Comparison of ENCODE assay signal across 11 cellular contexts in the genomic region with DNA sequence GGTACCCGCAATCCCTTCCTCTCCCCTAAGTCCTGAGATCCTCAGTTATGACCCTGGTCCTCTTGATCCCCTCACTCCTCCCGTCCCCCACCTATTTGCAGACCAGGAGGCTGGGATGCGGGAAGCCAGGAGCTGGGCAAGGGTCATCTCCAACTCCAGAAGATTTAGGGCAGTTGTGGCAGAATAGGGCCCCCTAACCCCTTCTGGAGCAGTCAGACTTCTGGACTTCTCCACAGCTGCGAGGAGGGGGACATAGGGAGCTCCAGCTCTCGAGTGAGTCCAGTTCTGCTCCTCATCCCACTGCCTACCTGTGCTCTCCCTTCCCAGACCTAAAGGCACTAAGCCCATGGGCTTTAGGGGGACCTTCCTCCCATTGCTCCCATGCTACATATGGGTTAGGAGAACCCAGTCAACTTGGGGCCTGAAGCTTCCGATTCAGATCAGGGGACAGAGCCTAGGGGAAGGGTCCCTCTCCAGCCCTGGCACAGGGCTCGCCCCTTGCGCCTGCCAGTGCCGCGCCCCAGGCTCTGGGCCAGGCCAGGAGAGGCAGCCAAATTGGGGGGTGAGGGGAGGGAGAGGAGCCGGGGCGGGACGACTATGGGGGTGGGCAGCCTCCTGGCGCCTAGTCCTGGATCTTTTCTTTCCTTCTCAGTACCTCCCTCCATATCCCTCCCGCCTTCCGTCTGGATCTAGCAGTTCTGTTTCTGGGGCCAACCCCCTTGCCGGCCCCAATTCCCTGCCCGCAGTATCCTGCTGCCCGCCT. TPM values are rescaled to one million over a fixed set of nuclear protein-coding genes. Genes with fewer than 3 reads are reported as not detected.
A peak's percentile ranks its signal among the peaks of the same experiment; 100 is the strongest.
DNase-seq lines count a peak whose midpoint lies in the region; ATAC-seq and TF ChIP-seq lines count a peak whose summit lies in the region.
"Had no signal": no experiment of that assay in that cellular context is flagged by ENCODE, and none has a peak within 500 bp of the region (broad histone marks: within the 10 kb centered on the region; RNA-seq: fewer than 3 reads in every experiment).

No MANE protein-coding gene starts in this region.

- H3K27me3 Mint-ChIP-seq in type B pancreatic cell: peaks cover 43% of the 10 kb centered on the region
- H3K27me3 Mint-ChIP-seq in effector memory CD8-positive, alpha-beta T cell: peaks cover 50 to 74% of the 10 kb centered on the region in 2 donors

- DNase-seq in brain microvascular endothelial cell (no peak), type B pancreatic cell (ENCODE audit: extremely low spot score, unreplicated experiment) (no peak), NCI-H1092 (lab: John Stamatoyannopoulos, UW) (no peak)
- DNase-seq in effector memory CD8-positive, alpha-beta T cell: no peak
- no peak for DNase-seq in activated CD4-positive, alpha-beta T cell treated with anti-CD3 and anti-CD28 coated beads for 1 hour
- DNase-seq: activated CD4-positive, alpha-beta T cell treated with anti-CD3 and anti-CD28 coated beads, Interleukin-2, amount 50 U/mL, for 48 hours; naive thymus-derived CD4-positive, alpha-beta T cell; NCI-H1436 treated with DMSO at 0.1 percent for 48 hours had no signal

- CTCF ChIA-PET in HEK293 (lab: Yijun Ruan, JAX): interaction anchor here (1.4 to 3.6 kb wide), 2 partner anchors 18 to 204 kb away, joined by 5 to 16 read pairs; partner anchors contain the start of gene PSMC3IP

- POLR2A ChIA-PET in HEK293 (lab: Yijun Ruan, JAX): interaction anchor here (0.6 to 2.6 kb wide), 6 partner anchors 9 to 212 kb away, joined by 3 to 13 read pairs (median 4); partner anchors contain the start of genes CNTD1, COA3 and VPS25

- H3K4me1 Mint-ChIP-seq in type B pancreatic cell (ENCODE audit: unreplicated experiment): peaks cover 6% of the 10 kb centered on the region
- H3K4me1 Mint-ChIP-seq in effector memory CD8-positive, alpha-beta T cell (ENCODE audit: low read depth in 2 of 2): peaks cover 17 to 26% of the 10 kb centered on the region in 2 donors

- no peak for ATAC-seq in effector memory CD8-positive, alpha-beta T cell (replicated peaks)
- ATAC-seq: naive thymus-derived CD4-positive, alpha-beta T cell had no signal

- in situ Hi-C loops in brain microvascular endothelial cell (cut with HindIII; ENCODE audit: low pct_ligation_motif_present, low sequenced_read_pairs): no loop called here

- H3K36me3 Mint-ChIP-seq in type B pancreatic cell: peaks cover 6% of the 10 kb centered on the region
- peaks cover 22% of the 10 kb centered on the region for H3K36me3 Mint-ChIP-seq in effector memory CD8-positive, alpha-beta T cell (ENCODE audit: insufficient read depth)

- H3K4me3 ChIP-seq in HEK293 (ENCODE audit: low read depth, low read length) (no peak overlapping the region), brain microvascular endothelial cell (ENCODE audit: low read depth, low read length) (peak overlapping the region; percentile 60), iPS-20b (ENCODE audit: low read length) (peak overlapping the region; percentile 70; the same call in 1 of the 2 replicates)

- H3K4me1 ChIP-seq in HEK293 (ENCODE audit: control insufficient read depth, insufficient read depth, low read length) (peaks cover 5% of the 10 kb centered on the region; the same call in 1 of the 2 replicates), iPS-20b (ENCODE audit: insufficient read depth, low read length) (peaks cover 3% of the 10 kb centered on the region; the same call in 1 of the 2 replicates)

- no peaks in the 10 kb centered on the region for H3K9me3 Mint-ChIP-seq in type B pancreatic cell
- H3K9me3 Mint-ChIP-seq in effector memory CD8-positive, alpha-beta T cell: no peaks in the 10 kb centered on the region

- H3K36me3 ChIP-seq in HEK293 (ENCODE audit: control insufficient read depth in 2 of 2, insufficient read depth in 1 of 2, low read length in 2 of 2) (peaks cover 15 to 42% of the 10 kb centered on the region in 2 experiments; a peak in 2 of 3 replicates), brain microvascular endothelial cell (replicated peaks) (peaks cover 5% of the 10 kb centered on the region), iPS-20b (ENCODE audit: insufficient read depth, low read depth, low read length) (peaks cover 21% of the 10 kb centered on the region)

- H3K9me3 ChIP-seq in HEK293 (ENCODE audit: control insufficient read depth, insufficient read depth, low read depth, low read length) (no peaks in the 10 kb centered on the region), iPS-20b (ENCODE audit: insufficient read depth, low read depth, low read length) (no peaks in the 10 kb centered on the region)

- no peak overlapping the region for H3K27ac ChIP-seq in HEK293 (ENCODE audit: extremely low read depth, low read depth, low read length)
- H3K27ac ChIP-seq in brain microvascular endothelial cell: no peak overlapping the region
- H3K27ac ChIP-seq in iPS-20b (ENCODE audit: low read length): no peak overlapping the region

- H3K4me3 Mint-ChIP-seq in type B pancreatic cell: peak overlapping the region; percentile 80
- no peak overlapping the region for H3K4me3 Mint-ChIP-seq in effector memory CD8-positive, alpha-beta T cell

- no peak overlapping the region for H3K27ac Mint-ChIP-seq in type B pancreatic cell
- no peak overlapping the region for H3K27ac Mint-ChIP-seq in effector memory CD8-positive, alpha-beta T cell
- H3K27ac Mint-ChIP-seq: naive thymus-derived CD4-positive, alpha-beta T cell had no signal

- no peak overlapping the region for H3K9ac ChIP-seq in iPS-20b (ENCODE audit: low read depth, low read length)

- TF ChIP-seq CTCF in HEK293 (tag by site-specific recombination; IDR thresholded peaks at IDR 0.05) (no peak), brain microvascular endothelial cell (IDR thresholded peaks at IDR 0.05; ENCODE audit: low read depth, low read length, missing control alignments) (no peak), type B pancreatic cell (conservative IDR thresholded peaks at IDR 0.05) (no peak)

- no peaks in the 10 kb centered on the region for H3K27me3 ChIP-seq in brain microvascular endothelial cell (replicated peaks)
- peaks cover 37% of the 10 kb centered on the region for H3K27me3 ChIP-seq in iPS-20b (ENCODE audit: insufficient read depth, low read length)

TF ChIP-seq in HEK293, 187 proteins besides CTCF, POLR2A, EP300 and RAD21:
- TF ChIP-seq ZNF473 (tag by site-specific recombination; IDR thresholded peaks at IDR 0.05) (no peak), ZNF660 (tag by site-specific recombination; IDR thresholded peaks at IDR 0.05) (no peak), ZNF521 (tag by site-specific recombination; IDR thresholded peaks at IDR 0.05) (no peak), ZNF146 (tag by site-specific recombination; IDR thresholded peaks at IDR 0.05) (no peak), SP2 (tag by site-specific recombination; IDR thresholded peaks at IDR 0.05) (peak; percentile 26; the same call in 1 of the 2 replicates)

RNA-seq across cellular contexts. Expression of gene WNK4, which starts 1.4 kb away (rescaled TPM):
- 2.7 and 4.2 TPM in 2 replicates for total RNA-seq in type B pancreatic cell (ENCODE audit: low replicate concordance)

RNA-seq across cellular contexts. Expression of gene VPS25, which starts 8.6 kb away (rescaled TPM):
- total RNA-seq in type B pancreatic cell (ENCODE audit: low replicate concordance): 86.9 and 103 TPM in 2 replicates

RNA-seq across cellular contexts. Expression of gene COA3, which starts 16.7 kb away (rescaled TPM):
- total RNA-seq in type B pancreatic cell (ENCODE audit: low replicate concordance): 82.2 and 93.9 TPM in 2 replicates

RNA-seq across cellular contexts. Expression of gene CNTD1, which starts 16.8 kb away (rescaled TPM):
- 0.46 TPM in 1 of 2 replicates, not detected in the other for total RNA-seq in type B pancreatic cell (ENCODE audit: low replicate concordance)
- total RNA-seq: dermis microvascular lymphatic vessel endothelial cell; naive thymus-derived CD4-positive, alpha-beta T cell had no signal

RNA-seq across cellular contexts. Expression of gene RAMP2, which starts 20.8 kb away (rescaled TPM):
- total RNA-seq in type B pancreatic cell (ENCODE audit: low replicate concordance): 1.5 and 8.3 TPM in 2 replicates
- total RNA-seq: naive thymus-derived CD4-positive, alpha-beta T cell had no signal
